In genomic region chr12:52925717-52926595, GRCh38 we compare ENCODE assay signal across 1 cellular context.
TF ChIP-seq lines count a peak whose summit lies in the region.

No MANE protein-coding gene starts in this region.

TF ChIP-seq in HepG2, 621 proteins besides CTCF, POLR2A, EP300 and RAD21 (continued from another document and continues in another):
- TF ChIP-seq ZNF704 (CRISPR knock-in tag; IDR thresholded peaks at IDR 0.05; ENCODE audit: borderline replicate concordance) (0 out of 2 replicates have a peak, but pooled peaks have one; percentile 2), PITX1 (CRISPR knock-in tag; IDR thresholded peaks at IDR 0.05) (peak; percentile 74; the same call in 1 of the 2 replicates), ELF3 (CRISPR knock-in tag; IDR thresholded peaks at IDR 0.05) (peak; percentile 40; the same call in 1 of the 2 replicates), BORCS8-MEF2B (CRISPR knock-in tag; IDR thresholded peaks at IDR 0.05) (0 out of 2 replicates have a peak, but pooled peaks have one; percentile 7), TSC22D2 (CRISPR knock-in tag; IDR thresholded peaks at IDR 0.05; ENCODE audit: borderline replicate concordance) (no peak), TARDBP (CRISPR knock-in tag; IDR thresholded peaks at IDR 0.05) (0 out of 2 replicates have a peak, but pooled peaks have one; percentile 56), ZNF660 (CRISPR knock-in tag; IDR thresholded peaks at IDR 0.05; ENCODE audit: borderline replicate concordance, low read depth) (no peak), ZMAT3 (CRISPR knock-in tag; conservative IDR thresholded peaks at IDR 0.05) (0 out of 2 replicates have a peak, but pooled peaks have one; percentile 55), HHEX (CRISPR knock-in tag; IDR thresholded peaks at IDR 0.05) (no peak), SALL1 (CRISPR knock-in tag; IDR thresholded peaks at IDR 0.05) (peak; percentile 52), SRF (IDR thresholded peaks at IDR 0.05; ENCODE audit: low read depth, low read length) (no peak), MEIS1 (CRISPR knock-in tag; IDR thresholded peaks at IDR 0.05; ENCODE audit: borderline replicate concordance) (peak; percentile 39; the same call in 1 of the 2 replicates), TEAD2 (CRISPR knock-in tag; IDR thresholded peaks at IDR 0.05) (no peak), POLR2G (IDR thresholded peaks at IDR 0.05; ENCODE audit: low read depth, low read length) (0 out of 2 replicates have a peak, but pooled peaks have one; percentile 33), ZNF710 (CRISPR knock-in tag; IDR thresholded peaks at IDR 0.05; ENCODE audit: borderline replicate concordance) (peak; percentile 46; the same call in 1 of the 2 replicates), ZNF616 (CRISPR knock-in tag; IDR thresholded peaks at IDR 0.05; ENCODE audit: low read depth) (no peak), ZNF121 (CRISPR knock-in tag; IDR thresholded peaks at IDR 0.05) (no peak; the same call in none of the 2 replicates), SETDB1 (CRISPR knock-in tag; IDR thresholded peaks at IDR 0.05; ENCODE audit: borderline replicate concordance) (no peak), MTA1 (CRISPR knock-in tag; IDR thresholded peaks at IDR 0.05; ENCODE audit: borderline replicate concordance) (peak; percentile 73; the same call in 1 of the 2 replicates), HBP1 (CRISPR knock-in tag; IDR thresholded peaks at IDR 0.05; ENCODE audit: low read depth) (no peak), ZNF251 (CRISPR knock-in tag; IDR thresholded peaks at IDR 0.05) (no peak), MTF2 (CRISPR knock-in tag; IDR thresholded peaks at IDR 0.05; ENCODE audit: borderline replicate concordance) (no peak), NR1H2 (CRISPR knock-in tag; IDR thresholded peaks at IDR 0.05; ENCODE audit: borderline replicate concordance, low read depth) (no peak), POLR2AphosphoS2 (IDR thresholded peaks at IDR 0.05; ENCODE audit: low read depth, low read length) (no peak), ZBTB42 (CRISPR knock-in tag; IDR thresholded peaks at IDR 0.05) (peak; percentile 69; the same call in 1 of the 2 replicates), ZNF563 (CRISPR knock-in tag; IDR thresholded peaks at IDR 0.05) (no peak), FOXA3 (CRISPR knock-in tag; IDR thresholded peaks at IDR 0.05) (peak; percentile 28; the same call in 1 of the 2 replicates), HIC2 (CRISPR knock-in tag; IDR thresholded peaks at IDR 0.05; ENCODE audit: low read depth) (peak; percentile 86), SP4 (CRISPR knock-in tag; IDR thresholded peaks at IDR 0.05) (no peak), ZSCAN12 (CRISPR knock-in tag; IDR thresholded peaks at IDR 0.05) (no peak), ZNF136 (CRISPR knock-in tag; IDR thresholded peaks at IDR 0.05; ENCODE audit: low read depth) (no peak), ONECUT2 (CRISPR knock-in tag; IDR thresholded peaks at IDR 0.05) (no peak), ZNF746 (CRISPR knock-in tag; IDR thresholded peaks at IDR 0.05) (peak; percentile 47; the same call in 1 of the 2 replicates), GTF3A (CRISPR knock-in tag; conservative IDR thresholded peaks at IDR 0.05) (no peak), ELK4 (CRISPR knock-in tag; IDR thresholded peaks at IDR 0.05; ENCODE audit: borderline replicate concordance) (no peak), PPARG (CRISPR knock-in tag; conservative IDR thresholded peaks at IDR 0.05) (peak; percentile 61), ARHGAP35 (CRISPR knock-in tag; IDR thresholded peaks at IDR 0.05; ENCODE audit: borderline replicate concordance) (no peak), NR3C1 (CRISPR knock-in tag; IDR thresholded peaks at IDR 0.05) (no peak)
- TF ChIP-seq, protein P1, sequence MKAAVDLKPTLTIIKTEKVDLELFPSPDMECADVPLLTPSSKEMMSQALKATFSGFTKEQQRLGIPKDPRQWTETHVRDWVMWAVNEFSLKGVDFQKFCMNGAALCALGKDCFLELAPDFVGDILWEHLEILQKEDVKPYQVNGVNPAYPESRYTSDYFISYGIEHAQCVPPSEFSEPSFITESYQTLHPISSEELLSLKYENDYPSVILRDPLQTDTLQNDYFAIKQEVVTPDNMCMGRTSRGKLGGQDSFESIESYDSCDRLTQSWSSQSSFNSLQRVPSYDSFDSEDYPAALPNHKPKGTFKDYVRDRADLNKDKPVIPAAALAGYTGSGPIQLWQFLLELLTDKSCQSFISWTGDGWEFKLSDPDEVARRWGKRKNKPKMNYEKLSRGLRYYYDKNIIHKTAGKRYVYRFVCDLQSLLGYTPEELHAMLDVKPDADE (CRISPR knock-in tag; IDR thresholded peaks at IDR 0.05) = no peak
- TF ChIP-seq, protein P2, sequence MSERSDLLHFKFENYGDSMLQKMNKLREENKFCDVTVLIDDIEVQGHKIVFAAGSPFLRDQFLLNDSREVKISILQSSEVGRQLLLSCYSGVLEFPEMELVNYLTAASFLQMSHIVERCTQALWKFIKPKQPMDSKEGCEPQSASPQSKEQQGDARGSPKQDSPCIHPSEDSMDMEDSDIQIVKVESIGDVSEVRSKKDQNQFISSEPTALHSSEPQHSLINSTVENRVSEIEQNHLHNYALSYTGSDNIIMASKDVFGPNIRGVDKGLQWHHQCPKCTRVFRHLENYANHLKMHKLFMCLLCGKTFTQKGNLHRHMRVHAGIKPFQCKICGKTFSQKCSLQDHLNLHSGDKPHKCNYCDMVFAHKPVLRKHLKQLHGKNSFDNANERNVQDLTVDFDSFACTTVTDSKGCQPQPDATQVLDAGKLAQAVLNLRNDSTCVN (CRISPR knock-in tag; IDR thresholded peaks at IDR 0.05; ENCODE audit: borderline replicate concordance) = no peak
- TF ChIP-seq, protein P3, sequence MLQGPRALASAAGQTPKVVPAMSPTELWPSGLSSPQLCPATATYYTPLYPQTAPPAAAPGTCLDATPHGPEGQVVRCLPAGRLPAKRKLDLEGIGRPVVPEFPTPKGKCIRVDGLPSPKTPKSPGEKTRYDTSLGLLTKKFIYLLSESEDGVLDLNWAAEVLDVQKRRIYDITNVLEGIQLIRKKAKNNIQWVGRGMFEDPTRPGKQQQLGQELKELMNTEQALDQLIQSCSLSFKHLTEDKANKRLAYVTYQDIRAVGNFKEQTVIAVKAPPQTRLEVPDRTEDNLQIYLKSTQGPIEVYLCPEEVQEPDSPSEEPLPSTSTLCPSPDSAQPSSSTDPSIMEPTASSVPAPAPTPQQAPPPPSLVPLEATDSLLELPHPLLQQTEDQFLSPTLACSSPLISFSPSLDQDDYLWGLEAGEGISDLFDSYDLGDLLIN (CRISPR knock-in tag; IDR thresholded peaks at IDR 0.05; ENCODE audit: borderline replicate concordance) = no peak
- TF ChIP-seq, protein P4, sequence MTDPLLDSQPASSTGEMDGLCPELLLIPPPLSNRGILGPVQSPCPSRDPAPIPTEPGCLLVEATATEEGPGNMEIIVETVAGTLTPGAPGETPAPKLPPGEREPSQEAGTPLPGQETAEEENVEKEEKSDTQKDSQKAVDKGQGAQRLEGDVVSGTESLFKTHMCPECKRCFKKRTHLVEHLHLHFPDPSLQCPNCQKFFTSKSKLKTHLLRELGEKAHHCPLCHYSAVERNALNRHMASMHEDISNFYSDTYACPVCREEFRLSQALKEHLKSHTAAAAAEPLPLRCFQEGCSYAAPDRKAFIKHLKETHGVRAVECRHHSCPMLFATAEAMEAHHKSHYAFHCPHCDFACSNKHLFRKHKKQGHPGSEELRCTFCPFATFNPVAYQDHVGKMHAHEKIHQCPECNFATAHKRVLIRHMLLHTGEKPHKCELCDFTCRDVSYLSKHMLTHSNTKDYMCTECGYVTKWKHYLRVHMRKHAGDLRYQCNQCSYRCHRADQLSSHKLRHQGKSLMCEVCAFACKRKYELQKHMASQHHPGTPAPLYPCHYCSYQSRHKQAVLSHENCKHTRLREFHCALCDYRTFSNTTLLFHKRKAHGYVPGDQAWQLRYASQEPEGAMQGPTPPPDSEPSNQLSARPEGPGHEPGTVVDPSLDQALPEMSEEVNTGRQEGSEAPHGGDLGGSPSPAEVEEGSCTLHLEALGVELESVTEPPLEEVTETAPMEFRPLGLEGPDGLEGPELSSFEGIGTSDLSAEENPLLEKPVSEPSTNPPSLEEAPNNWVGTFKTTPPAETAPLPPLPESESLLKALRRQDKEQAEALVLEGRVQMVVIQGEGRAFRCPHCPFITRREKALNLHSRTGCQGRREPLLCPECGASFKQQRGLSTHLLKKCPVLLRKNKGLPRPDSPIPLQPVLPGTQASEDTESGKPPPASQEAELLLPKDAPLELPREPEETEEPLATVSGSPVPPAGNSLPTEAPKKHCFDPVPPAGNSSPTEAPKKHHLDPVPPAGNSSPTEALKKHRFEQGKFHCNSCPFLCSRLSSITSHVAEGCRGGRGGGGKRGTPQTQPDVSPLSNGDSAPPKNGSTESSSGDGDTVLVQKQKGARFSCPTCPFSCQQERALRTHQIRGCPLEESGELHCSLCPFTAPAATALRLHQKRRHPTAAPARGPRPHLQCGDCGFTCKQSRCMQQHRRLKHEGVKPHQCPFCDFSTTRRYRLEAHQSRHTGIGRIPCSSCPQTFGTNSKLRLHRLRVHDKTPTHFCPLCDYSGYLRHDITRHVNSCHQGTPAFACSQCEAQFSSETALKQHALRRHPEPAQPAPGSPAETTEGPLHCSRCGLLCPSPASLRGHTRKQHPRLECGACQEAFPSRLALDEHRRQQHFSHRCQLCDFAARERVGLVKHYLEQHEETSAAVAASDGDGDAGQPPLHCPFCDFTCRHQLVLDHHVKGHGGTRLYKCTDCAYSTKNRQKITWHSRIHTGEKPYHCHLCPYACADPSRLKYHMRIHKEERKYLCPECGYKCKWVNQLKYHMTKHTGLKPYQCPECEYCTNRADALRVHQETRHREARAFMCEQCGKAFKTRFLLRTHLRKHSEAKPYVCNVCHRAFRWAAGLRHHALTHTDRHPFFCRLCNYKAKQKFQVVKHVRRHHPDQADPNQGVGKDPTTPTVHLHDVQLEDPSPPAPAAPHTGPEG (CRISPR knock-in tag; IDR thresholded peaks at IDR 0.05) = no peak
- TF ChIP-seq, protein P5, sequence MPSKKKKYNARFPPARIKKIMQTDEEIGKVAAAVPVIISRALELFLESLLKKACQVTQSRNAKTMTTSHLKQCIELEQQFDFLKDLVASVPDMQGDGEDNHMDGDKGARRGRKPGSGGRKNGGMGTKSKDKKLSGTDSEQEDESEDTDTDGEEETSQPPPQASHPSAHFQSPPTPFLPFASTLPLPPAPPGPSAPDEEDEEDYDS (CRISPR knock-in tag; IDR thresholded peaks at IDR 0.05) = no peak
- TF ChIP-seq, protein P6, sequence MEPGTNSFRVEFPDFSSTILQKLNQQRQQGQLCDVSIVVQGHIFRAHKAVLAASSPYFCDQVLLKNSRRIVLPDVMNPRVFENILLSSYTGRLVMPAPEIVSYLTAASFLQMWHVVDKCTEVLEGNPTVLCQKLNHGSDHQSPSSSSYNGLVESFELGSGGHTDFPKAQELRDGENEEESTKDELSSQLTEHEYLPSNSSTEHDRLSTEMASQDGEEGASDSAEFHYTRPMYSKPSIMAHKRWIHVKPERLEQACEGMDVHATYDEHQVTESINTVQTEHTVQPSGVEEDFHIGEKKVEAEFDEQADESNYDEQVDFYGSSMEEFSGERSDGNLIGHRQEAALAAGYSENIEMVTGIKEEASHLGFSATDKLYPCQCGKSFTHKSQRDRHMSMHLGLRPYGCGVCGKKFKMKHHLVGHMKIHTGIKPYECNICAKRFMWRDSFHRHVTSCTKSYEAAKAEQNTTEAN (CRISPR knock-in tag; conservative IDR thresholded peaks at IDR 0.05) = no peak
